ENCODE assay signal across 1 cellular context in the genomic region with DNA sequence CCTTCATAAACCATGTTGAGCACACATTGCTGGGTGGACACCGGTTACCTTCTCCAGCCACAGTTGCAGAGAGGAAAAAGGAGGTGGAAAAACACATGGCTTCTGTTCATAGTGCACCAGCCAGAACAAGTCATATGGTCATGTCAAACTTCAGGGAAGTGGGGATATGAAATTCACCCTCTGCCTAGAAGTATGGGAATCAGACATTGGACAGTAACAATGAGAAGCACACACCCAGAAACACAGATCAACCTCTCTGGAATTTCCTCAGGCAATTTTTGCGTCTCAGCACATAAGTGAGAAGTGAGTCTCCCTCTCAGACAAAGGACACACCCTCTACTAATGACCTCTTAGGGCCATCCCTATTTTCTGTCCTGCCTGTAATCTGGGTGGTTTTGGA.
TF ChIP-seq lines count a peak whose summit lies in the region.

No MANE protein-coding gene starts in this region.

TF ChIP-seq in GM23338, 12 proteins besides CTCF, POLR2A, EP300 and RAD21 (continued from another document):
- TF ChIP-seq, protein P1, sequence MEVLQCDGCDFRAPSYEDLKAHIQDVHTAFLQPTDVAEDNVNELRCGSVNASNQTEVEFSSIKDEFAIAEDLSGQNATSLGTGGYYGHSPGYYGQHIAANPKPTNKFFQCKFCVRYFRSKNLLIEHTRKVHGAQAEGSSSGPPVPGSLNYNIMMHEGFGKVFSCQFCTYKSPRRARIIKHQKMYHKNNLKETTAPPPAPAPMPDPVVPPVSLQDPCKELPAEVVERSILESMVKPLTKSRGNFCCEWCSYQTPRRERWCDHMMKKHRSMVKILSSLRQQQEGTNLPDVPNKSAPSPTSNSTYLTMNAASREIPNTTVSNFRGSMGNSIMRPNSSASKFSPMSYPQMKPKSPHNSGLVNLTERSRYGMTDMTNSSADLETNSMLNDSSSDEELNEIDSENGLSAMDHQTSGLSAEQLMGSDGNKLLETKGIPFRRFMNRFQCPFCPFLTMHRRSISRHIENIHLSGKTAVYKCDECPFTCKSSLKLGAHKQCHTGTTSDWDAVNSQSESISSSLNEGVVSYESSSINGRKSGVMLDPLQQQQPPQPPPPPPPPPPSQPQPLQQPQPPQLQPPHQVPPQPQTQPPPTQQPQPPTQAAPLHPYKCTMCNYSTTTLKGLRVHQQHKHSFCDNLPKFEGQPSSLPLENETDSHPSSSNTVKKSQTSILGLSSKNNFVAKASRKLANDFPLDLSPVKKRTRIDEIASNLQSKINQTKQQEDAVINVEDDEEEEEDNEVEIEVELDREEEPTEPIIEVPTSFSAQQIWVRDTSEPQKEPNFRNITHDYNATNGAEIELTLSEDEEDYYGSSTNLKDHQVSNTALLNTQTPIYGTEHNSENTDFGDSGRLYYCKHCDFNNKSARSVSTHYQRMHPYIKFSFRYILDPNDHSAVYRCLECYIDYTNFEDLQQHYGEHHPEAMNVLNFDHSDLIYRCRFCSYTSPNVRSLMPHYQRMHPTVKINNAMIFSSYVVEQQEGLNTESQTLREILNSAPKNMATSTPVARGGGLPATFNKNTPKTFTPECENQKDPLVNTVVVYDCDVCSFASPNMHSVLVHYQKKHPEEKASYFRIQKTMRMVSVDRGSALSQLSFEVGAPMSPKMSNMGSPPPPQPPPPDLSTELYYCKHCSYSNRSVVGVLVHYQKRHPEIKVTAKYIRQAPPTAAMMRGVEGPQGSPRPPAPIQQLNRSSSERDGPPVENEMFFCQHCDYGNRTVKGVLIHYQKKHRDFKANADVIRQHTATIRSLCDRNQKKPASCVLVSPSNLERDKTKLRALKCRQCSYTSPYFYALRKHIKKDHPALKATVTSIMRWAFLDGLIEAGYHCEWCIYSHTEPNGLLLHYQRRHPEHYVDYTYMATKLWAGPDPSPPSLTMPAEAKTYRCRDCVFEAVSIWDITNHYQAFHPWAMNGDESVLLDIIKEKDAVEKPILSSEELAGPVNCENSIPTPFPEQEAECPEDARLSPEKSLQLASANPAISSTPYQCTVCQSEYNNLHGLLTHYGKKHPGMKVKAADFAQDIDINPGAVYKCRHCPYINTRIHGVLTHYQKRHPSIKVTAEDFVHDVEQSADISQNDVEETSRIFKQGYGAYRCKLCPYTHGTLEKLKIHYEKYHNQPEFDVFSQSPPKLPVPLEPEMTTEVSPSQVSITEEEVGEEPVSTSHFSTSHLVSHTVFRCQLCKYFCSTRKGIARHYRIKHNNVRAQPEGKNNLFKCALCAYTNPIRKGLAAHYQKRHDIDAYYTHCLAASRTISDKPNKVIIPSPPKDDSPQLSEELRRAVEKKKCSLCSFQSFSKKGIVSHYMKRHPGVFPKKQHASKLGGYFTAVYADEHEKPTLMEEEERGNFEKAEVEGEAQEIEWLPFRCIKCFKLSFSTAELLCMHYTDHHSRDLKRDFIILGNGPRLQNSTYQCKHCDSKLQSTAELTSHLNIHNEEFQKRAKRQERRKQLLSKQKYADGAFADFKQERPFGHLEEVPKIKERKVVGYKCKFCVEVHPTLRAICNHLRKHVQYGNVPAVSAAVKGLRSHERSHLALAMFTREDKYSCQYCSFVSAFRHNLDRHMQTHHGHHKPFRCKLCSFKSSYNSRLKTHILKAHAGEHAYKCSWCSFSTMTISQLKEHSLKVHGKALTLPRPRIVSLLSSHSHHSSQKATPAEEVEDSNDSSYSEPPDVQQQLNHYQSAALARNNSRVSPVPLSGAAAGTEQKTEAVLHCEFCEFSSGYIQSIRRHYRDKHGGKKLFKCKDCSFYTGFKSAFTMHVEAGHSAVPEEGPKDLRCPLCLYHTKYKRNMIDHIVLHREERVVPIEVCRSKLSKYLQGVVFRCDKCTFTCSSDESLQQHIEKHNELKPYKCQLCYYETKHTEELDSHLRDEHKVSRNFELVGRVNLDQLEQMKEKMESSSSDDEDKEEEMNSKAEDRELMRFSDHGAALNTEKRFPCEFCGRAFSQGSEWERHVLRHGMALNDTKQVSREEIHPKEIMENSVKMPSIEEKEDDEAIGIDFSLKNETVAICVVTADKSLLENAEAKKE (CRISPR knock-in tag; IDR thresholded peaks at IDR 0.05), result no peak
- no peak for TF ChIP-seq EZH2phosphoT487 (IDR thresholded peaks at IDR 0.05; ENCODE audit: unreplicated experiment)
- no peak for TF ChIP-seq NANOG (IDR thresholded peaks at IDR 0.05; ENCODE audit: borderline replicate concordance)
- TF ChIP-seq, protein P2, sequence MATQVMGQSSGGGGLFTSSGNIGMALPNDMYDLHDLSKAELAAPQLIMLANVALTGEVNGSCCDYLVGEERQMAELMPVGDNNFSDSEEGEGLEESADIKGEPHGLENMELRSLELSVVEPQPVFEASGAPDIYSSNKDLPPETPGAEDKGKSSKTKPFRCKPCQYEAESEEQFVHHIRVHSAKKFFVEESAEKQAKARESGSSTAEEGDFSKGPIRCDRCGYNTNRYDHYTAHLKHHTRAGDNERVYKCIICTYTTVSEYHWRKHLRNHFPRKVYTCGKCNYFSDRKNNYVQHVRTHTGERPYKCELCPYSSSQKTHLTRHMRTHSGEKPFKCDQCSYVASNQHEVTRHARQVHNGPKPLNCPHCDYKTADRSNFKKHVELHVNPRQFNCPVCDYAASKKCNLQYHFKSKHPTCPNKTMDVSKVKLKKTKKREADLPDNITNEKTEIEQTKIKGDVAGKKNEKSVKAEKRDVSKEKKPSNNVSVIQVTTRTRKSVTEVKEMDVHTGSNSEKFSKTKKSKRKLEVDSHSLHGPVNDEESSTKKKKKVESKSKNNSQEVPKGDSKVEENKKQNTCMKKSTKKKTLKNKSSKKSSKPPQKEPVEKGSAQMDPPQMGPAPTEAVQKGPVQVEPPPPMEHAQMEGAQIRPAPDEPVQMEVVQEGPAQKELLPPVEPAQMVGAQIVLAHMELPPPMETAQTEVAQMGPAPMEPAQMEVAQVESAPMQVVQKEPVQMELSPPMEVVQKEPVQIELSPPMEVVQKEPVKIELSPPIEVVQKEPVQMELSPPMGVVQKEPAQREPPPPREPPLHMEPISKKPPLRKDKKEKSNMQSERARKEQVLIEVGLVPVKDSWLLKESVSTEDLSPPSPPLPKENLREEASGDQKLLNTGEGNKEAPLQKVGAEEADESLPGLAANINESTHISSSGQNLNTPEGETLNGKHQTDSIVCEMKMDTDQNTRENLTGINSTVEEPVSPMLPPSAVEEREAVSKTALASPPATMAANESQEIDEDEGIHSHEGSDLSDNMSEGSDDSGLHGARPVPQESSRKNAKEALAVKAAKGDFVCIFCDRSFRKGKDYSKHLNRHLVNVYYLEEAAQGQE (IDR thresholded peaks at IDR 0.05; ENCODE audit: unreplicated experiment), result no peak
- no peak for TF ChIP-seq EZH2 (IDR thresholded peaks at IDR 0.05; ENCODE audit: low read depth, unreplicated experiment)
- no peak for TF ChIP-seq JUNB (IDR thresholded peaks at IDR 0.05; ENCODE audit: unreplicated experiment)
- no peak for TF ChIP-seq POLR2AphosphoS5 (IDR thresholded peaks at IDR 0.05; ENCODE audit: low read depth)
TF ChIP-seq in GM23338: peak in this region for 0.
